15 cellular contexts compared by ENCODE assay signal in genomic region chr1:205719762-205720161, GRCh38.
"Had no signal": no experiment of that assay in that cellular context is flagged by ENCODE, and none has a peak within 500 bp of the region (broad histone marks: within the 10 kb centered on the region; RNA-seq: fewer than 3 reads in every experiment).

No MANE protein-coding gene starts in this region.

- H3K27me3 Mint-ChIP-seq: activated B cell treated with CpG ODN at 0.5 μM for 24 hours; stimulated activated naive B cell treated with anti-CD40 and anti-IgM and Interleukin-4, amounts not matched to agents 10 μg/mL and 1 μg/mL and 100 μg/mL, for 72 hours had no signal

- H3K4me3 ChIP-seq: colonic mucosa, heart left ventricle, left ventricle myocardium inferior, psoas muscle, right lobe of liver, SK-N-MC, upper lobe of left lung had no signal

- H3K4me1 ChIP-seq: left ventricle myocardium inferior, psoas muscle, upper lobe of left lung had no signal

- H3K9me3 ChIP-seq: colonic mucosa, heart left ventricle, left ventricle myocardium inferior, psoas muscle, upper lobe of left lung had no signal

- H3K4me3 Mint-ChIP-seq: activated B cell treated with CpG ODN at 0.5 μM for 24 hours; nephron progenitor cell; stimulated activated naive B cell treated with anti-CD40 and anti-IgM and Interleukin-4, amounts not matched to agents 10 μg/mL and 1 μg/mL and 100 μg/mL, for 72 hours had no signal

- FAIRE-seq: frontal cortex, keratinocyte had no signal

- ATAC-seq: heart left ventricle; psoas muscle; right lobe of liver; stimulated activated naive B cell treated with anti-CD40 and anti-IgM and Interleukin-4, amounts not matched to agents 10 μg/mL and 1 μg/mL and 100 μg/mL, for 72 hours had no signal

- H3K9me3 Mint-ChIP-seq: nephron progenitor cell; stimulated activated naive B cell treated with anti-CD40 and anti-IgM and Interleukin-4, amounts not matched to agents 10 μg/mL and 1 μg/mL and 100 μg/mL, for 72 hours had no signal

- H3K27ac Mint-ChIP-seq: activated B cell treated with CpG ODN at 0.5 μM for 24 hours; nephron progenitor cell; stimulated activated naive B cell treated with anti-CD40 and anti-IgM and Interleukin-4, amounts not matched to agents 10 μg/mL and 1 μg/mL and 100 μg/mL, for 72 hours had no signal

- H3K27ac ChIP-seq: colonic mucosa, heart left ventricle, left ventricle myocardium inferior, psoas muscle, right lobe of liver, upper lobe of left lung had no signal

- H3K27me3 ChIP-seq: colonic mucosa, heart left ventricle, right lobe of liver, upper lobe of left lung had no signal

- DNase-seq: activated B cell treated with CpG ODN at 0.5 μM for 24 hours; caudate nucleus; colonic mucosa; effector CD4-positive, alpha-beta T cell; heart left ventricle; left ventricle myocardium inferior; mesenchymal stem cell; nephron progenitor cell; psoas muscle; right lobe of liver; stimulated activated naive B cell treated with anti-CD40 and anti-IgM and Interleukin-4, amounts not matched to agents 10 μg/mL and 1 μg/mL and 100 μg/mL, for 72 hours; upper lobe of left lung had no signal
